In genomic region chr6:143727035-143727434, GRCh38 we compare ENCODE assay signal across 1 cellular context.
A peak's percentile ranks its signal among the peaks of the same experiment; 100 is the strongest.
TF ChIP-seq lines count a peak whose summit lies in the region.

No MANE protein-coding gene starts in this region.

TF ChIP-seq in K562, 482 proteins besides CTCF, POLR2A, EP300 and RAD21 (continued from another document):
- TF ChIP-seq FOXP4 (CRISPR knock-in tag; IDR thresholded peaks at IDR 0.05; ENCODE audit: borderline replicate concordance) = no peak
- TF ChIP-seq, protein P1, sequence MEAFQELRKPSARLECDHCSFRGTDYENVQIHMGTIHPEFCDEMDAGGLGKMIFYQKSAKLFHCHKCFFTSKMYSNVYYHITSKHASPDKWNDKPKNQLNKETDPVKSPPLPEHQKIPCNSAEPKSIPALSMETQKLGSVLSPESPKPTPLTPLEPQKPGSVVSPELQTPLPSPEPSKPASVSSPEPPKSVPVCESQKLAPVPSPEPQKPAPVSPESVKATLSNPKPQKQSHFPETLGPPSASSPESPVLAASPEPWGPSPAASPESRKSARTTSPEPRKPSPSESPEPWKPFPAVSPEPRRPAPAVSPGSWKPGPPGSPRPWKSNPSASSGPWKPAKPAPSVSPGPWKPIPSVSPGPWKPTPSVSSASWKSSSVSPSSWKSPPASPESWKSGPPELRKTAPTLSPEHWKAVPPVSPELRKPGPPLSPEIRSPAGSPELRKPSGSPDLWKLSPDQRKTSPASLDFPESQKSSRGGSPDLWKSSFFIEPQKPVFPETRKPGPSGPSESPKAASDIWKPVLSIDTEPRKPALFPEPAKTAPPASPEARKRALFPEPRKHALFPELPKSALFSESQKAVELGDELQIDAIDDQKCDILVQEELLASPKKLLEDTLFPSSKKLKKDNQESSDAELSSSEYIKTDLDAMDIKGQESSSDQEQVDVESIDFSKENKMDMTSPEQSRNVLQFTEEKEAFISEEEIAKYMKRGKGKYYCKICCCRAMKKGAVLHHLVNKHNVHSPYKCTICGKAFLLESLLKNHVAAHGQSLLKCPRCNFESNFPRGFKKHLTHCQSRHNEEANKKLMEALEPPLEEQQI (IDR thresholded peaks at IDR 0.05) = peak; percentile 73; the same call in 1 of the 2 replicates
- TF ChIP-seq BRD9 (IDR thresholded peaks at IDR 0.05; ENCODE audit: low read depth, partially characterized antibody) = peak; percentile 41
TF ChIP-seq in K562: peak in this region for 33.
